8 cellular contexts compared by ENCODE assay signal in the genomic region with DNA sequence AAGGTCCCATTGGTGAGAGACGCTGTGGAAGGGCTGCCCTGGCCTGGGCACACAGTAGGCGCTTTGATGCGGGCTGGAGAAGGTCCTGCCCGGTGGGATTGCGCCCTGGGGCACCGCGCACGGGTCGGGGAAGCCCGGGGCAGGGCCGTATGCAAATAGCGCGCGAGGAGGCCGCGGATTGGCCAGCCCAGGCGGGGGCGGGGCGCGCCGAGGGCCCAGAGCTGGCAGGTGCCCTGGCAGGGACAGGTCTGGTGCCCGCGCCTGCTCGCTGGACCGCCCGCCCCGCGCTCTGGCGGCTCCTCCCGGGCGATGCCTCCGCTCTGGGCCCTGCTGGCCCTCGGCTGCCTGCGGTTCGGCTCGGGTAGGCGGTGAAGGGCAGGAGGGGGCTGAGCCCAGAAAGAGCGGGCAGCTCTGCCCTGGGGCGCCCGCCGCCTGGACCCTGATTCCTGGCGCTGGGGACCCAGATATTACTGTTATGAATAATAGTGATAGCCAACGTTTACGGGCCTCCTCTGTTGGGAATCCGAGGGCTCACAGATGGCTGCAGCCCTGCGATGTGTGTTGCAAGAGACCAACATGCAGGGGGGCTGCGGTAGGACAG. TPM values are rescaled to one million over a fixed set of nuclear protein-coding genes. Genes with fewer than 3 reads are reported as not detected.
DNase-seq lines count a peak whose midpoint lies in the region; ATAC-seq, FAIRE-seq and TF ChIP-seq lines count a peak whose summit lies in the region.

A gene (plus strand): TSS at position 245 of the 601 bp plus-strand sequence. CDS start 65 bp downstream, at position 310.

- H2AFZ ChIP-seq in H1 (ENCODE audit: low read length), result peak within 1 kb of the TSS; percentile 44; the same call in 1 of the 2 replicates

- DNase-seq in AG04450 (ENCODE audit: low read depth, low spot score) (no peak), H1 (ENCODE audit: low read depth in 1 of 2, low spot score in 2 of 2) (peak in 1 of 2 experiments; percentile 94), naive B cell (peak; percentile 82), hepatic stellate cell (ENCODE audit: low spot score) (no peak)
- DNase-seq in activated CD4-positive, alpha-beta T cell treated with anti-CD3 and anti-CD28 coated beads, Interleukin-2, amount 50 U/mL, for 48 hours, result peak; percentile 54 to 67
- peak; percentile 70 for DNase-seq in stimulated activated naive CD8-positive, alpha-beta T cell treated with anti-CD3 and anti-CD28 coated beads, Interleukin-15, Interleukin-2, amounts not matched to agents 100 U/mL and 50 U/mL, for 24 hours

- H4K91ac ChIP-seq in H1 (replicated peaks; ENCODE audit: insufficient read length, low read length), result no peak within 1 kb of the TSS

- H3K79me2 ChIP-seq in H1 (ENCODE audit: control insufficient read depth in 1 of 2, insufficient read depth in 2 of 2, low read length in 2 of 2), result no peaks in the 10 kb centered on the region

- POLR2A ChIA-PET in AG04450 (lab: Yijun Ruan, JAX), result no interaction called here
- POLR2A ChIA-PET in H1 (lab: Charles Lee; ENCODE audit: partially characterized antibody), result interaction anchor here (1.0 kb wide), 1 partner anchor 149 kb away, joined by 3 read pairs; no protein-coding TSS in a partner anchor

- TF ChIP-seq CTCF in AG04450 (IDR thresholded peaks at IDR 0.05; ENCODE audit: low read depth, low read length), result no peak
- no peak for TF ChIP-seq CTCF in H1 (IDR thresholded peaks at IDR 0.05; ENCODE audit: control extremely low read depth in 1 of 3, insufficient read depth in 1 of 3, low read depth in 1 of 3, low read length in 3 of 3)

- H3K14ac ChIP-seq in H1 (ENCODE audit: insufficient read length), result no peak within 1 kb of the TSS

- peak within 1 kb of the TSS; percentile 64 to 99 for H3K4me2 ChIP-seq in H1 (ENCODE audit: insufficient read depth in 1 of 2, low read depth in 2 of 2, low read length in 2 of 2)

- no peaks in the 10 kb centered on the region for H4K20me1 ChIP-seq in H1 (replicated peaks in 1 of 2; ENCODE audit: control insufficient read depth in 1 of 2, insufficient read depth in 2 of 2, low read length in 2 of 2)

- H3K4ac ChIP-seq in H1 (replicated peaks; ENCODE audit: insufficient read length, low read depth, low read length), result peak within 1 kb of the TSS; percentile 49

- no peak within 1 kb of the TSS for H2BK5ac ChIP-seq in H1 (ENCODE audit: low read depth, low read length)

- H3K27me3 ChIP-seq in AG04450 (ENCODE audit: control insufficient read depth, insufficient read depth, low read length) (peaks cover 32% of the 10 kb centered on the region), H1 (replicated peaks in 1 of 4; ENCODE audit: control insufficient read depth in 3 of 4, extremely low read depth in 1 of 4, insufficient read depth in 3 of 4, low read length in 3 of 4) (peaks cover 0 to 11% (median 3%) of the 10 kb centered on the region in 4 experiments; a peak in 5 of 7 replicates)

- H3K9me3 Mint-ChIP-seq in naive B cell, result peaks cover 0 to 1% (median 0%) of the 10 kb centered on the region in 7 donors

- H3K4me3 Mint-ChIP-seq in naive B cell, result peak within 1 kb of the TSS; percentile 15 to 82 (median 60)

- peaks cover 0 to 15% (median 7%) of the 10 kb centered on the region in 4 experiments; a peak in 6 of 7 replicates for H3K4me1 ChIP-seq in H1 (replicated peaks in 1 of 4; ENCODE audit: control insufficient read depth in 3 of 4, insufficient read depth in 4 of 4, low read length in 3 of 4)

- H3K4me3 ChIP-seq in AG04450 (ENCODE audit: low read depth, low read length), result peak within 1 kb of the TSS; percentile 37
- peak within 1 kb of the TSS; percentile 43 to 69 (median 60) for H3K4me3 ChIP-seq in H1 (ENCODE audit: extremely low read depth in 1 of 4, insufficient read depth in 2 of 4, low read depth in 3 of 4, low read length in 4 of 4)

- peaks cover 7% of the 10 kb centered on the region for H3K23me2 ChIP-seq in H1 (ENCODE audit: low read depth, low read length)

- H3K27ac Mint-ChIP-seq in naive B cell, result peak within 1 kb of the TSS; percentile 22 to 99 (median 70)

- H3K36me3 Mint-ChIP-seq in naive B cell, result no peaks in the 10 kb centered on the region

- peak within 1 kb of the TSS; percentile 0; the same call in 1 of the 2 replicates for H2BK15ac ChIP-seq in H1 (ENCODE audit: low read length)

- H2AK5ac ChIP-seq in H1 (ENCODE audit: low read depth, low read length), result no peak within 1 kb of the TSS

- no peak; a peak in 1 of 3 replicates for TF ChIP-seq POLR2A in H1 (IDR thresholded peaks at IDR 0.05; ENCODE audit: control extremely low read depth in 1 of 2, low read depth in 2 of 2, low read length in 2 of 2)

- no peak within 1 kb of the TSS for H2BK120ac ChIP-seq in H1 (replicated peaks; ENCODE audit: low read depth, low read length)

- peaks cover 26 to 63% (median 40%) of the 10 kb centered on the region in 3 donors for H3K4me1 Mint-ChIP-seq in naive B cell

- no peaks in the 10 kb centered on the region for H3K36me3 ChIP-seq in H1 (ENCODE audit: control insufficient read depth in 2 of 4, insufficient read depth in 4 of 4, low read length in 3 of 4)

- H3K27ac ChIP-seq in AG04450 (ENCODE audit: low read depth, low read length), result no peak within 1 kb of the TSS
- H3K27ac ChIP-seq in H1 (ENCODE audit: low read depth, low read length), result no peak within 1 kb of the TSS

- 2% methylated on average over 31 of the region's 47 CpGs; no CpG with 5 or more reads in 1 of the 2 experiments for WGBS in H1 (ENCODE audit: extremely low coverage in 1 of 2, insufficient coverage in 1 of 2, insufficient read length in 1 of 2, insufficient replicate concordance in 2 of 2, low coverage in 1 of 2, low lambda C conversion rate in 2 of 2, missing lambda C conversion rate in 1 of 2), 2 experiments

- H3K9me3 ChIP-seq in AG04450 (ENCODE audit: control insufficient read depth, insufficient read depth, low read length) (no peaks in the 10 kb centered on the region; the same call in 1 of the 2 replicates), H1 (ENCODE audit: insufficient read depth in 2 of 2, low read depth in 1 of 2, low read length in 1 of 2) (no peaks in the 10 kb centered on the region)

- peak within 1 kb of the TSS in 1 of 4 experiments; percentile 8; a peak in 1 of 7 replicates for H3K9ac ChIP-seq in H1 (replicated peaks in 1 of 4; ENCODE audit: extremely low read depth in 1 of 4, low read depth in 3 of 4, low read length in 3 of 4)

- TF ChIP-seq EP300 in Ishikawa (IDR thresholded peaks at IDR 0.05; ENCODE audit: borderline replicate concordance), result no peak
- TF ChIP-seq EP300 in H1 (IDR thresholded peaks at IDR 0.05; ENCODE audit: borderline replicate concordance in 1 of 2, low read depth in 2 of 2, low read length in 2 of 2), result no peak

- no peak within 1 kb of the TSS for H2BK20ac ChIP-seq in H1 (ENCODE audit: low read length)

- no peak for TF ChIP-seq RAD21 in Ishikawa (IDR thresholded peaks at IDR 0.05; ENCODE audit: low read depth)
- TF ChIP-seq RAD21 in H1 (IDR thresholded peaks at IDR 0.05 in 1 of 2, conservative IDR thresholded peaks at IDR 0.05 in 1 of 2; ENCODE audit: low read depth in 2 of 2, low read length in 2 of 2), result no peak; a peak in 1 of 4 replicates

- H3K56ac ChIP-seq in H1 (replicated peaks; ENCODE audit: insufficient read length, low read depth, low read length), result no peak within 1 kb of the TSS

- H4K8ac ChIP-seq in H1 (ENCODE audit: extremely low read depth, insufficient read depth, low read length), result peak within 1 kb of the TSS; percentile 11; the same call in 1 of the 2 replicates

- ATAC-seq in naive B cell (ENCODE audit: low read depth in 2 of 2) (peak; percentile 80 to 84), HG02885 (IDR thresholded peaks at IDR 0.05; ENCODE audit: poor library complexity, unreplicated experiment) (no peak)
- peak; percentile 84 for ATAC-seq in stimulated activated naive CD8-positive, alpha-beta T cell treated with anti-CD3 and anti-CD28 coated beads, Interleukin-15, Interleukin-2, amounts not matched to agents 100 U/mL and 50 U/mL, for 24 hours

- H3K23ac ChIP-seq in H1 (ENCODE audit: insufficient read length), result no peak within 1 kb of the TSS

- no peaks in the 10 kb centered on the region for H3K79me1 ChIP-seq in H1 (ENCODE audit: low read depth, low read length)

- peaks cover 0 to 11% (median 9%) of the 10 kb centered on the region in 3 donors for H3K27me3 Mint-ChIP-seq in naive B cell

- CTCF ChIA-PET in AG04450 (lab: Charles Lee), result no interaction called here
- CTCF ChIA-PET in H1 (lab: Charles Lee; ENCODE audit: partially characterized antibody), result interaction anchor here (0.7 to 1.7 kb wide), 3 partner anchors 10 to 140 kb away, joined by 5 to 6 read pairs (median 5); no protein-coding TSS in a partner anchor

- H4K5ac ChIP-seq in H1 (ENCODE audit: insufficient read length, low read depth, low read length), result no peak within 1 kb of the TSS

- peak within 1 kb of the TSS; percentile 62; the same call in 1 of the 2 replicates for H2BK12ac ChIP-seq in H1 (ENCODE audit: low read depth, low read length)

- peak within 1 kb of the TSS; percentile 85; the same call in 1 of the 2 replicates for H3K18ac ChIP-seq in H1 (ENCODE audit: extremely low read depth, low read length)

- no peak for FAIRE-seq in H1 (lab: Jason Lieb, UNC)

TF ChIP-seq in Ishikawa, 13 proteins besides CTCF, POLR2A, EP300 and RAD21 (continues in another document):
- TF ChIP-seq FOXM1 (IDR thresholded peaks at IDR 0.05; ENCODE audit: borderline replicate concordance, low read depth), result no peak
- TF ChIP-seq, protein P1, sequence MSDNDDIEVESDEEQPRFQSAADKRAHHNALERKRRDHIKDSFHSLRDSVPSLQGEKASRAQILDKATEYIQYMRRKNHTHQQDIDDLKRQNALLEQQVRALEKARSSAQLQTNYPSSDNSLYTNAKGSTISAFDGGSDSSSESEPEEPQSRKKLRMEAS (IDR thresholded peaks at IDR 0.05), result peak; percentile 63; the same call in 1 of the 2 replicates

TF ChIP-seq in H1, 55 proteins besides CTCF, POLR2A, EP300 and RAD21 (continues in another document):
- TF ChIP-seq TBP (IDR thresholded peaks at IDR 0.05; ENCODE audit: low read depth, low read length) (no peak), PHF8 (conservative IDR thresholded peaks at IDR 0.05; ENCODE audit: low read depth, low read length) (0 out of 2 replicates have a peak, but pooled peaks have one; percentile 42), CHD2 (IDR thresholded peaks at IDR 0.05; ENCODE audit: low read length) (no peak)

RNA-seq across cellular contexts. Expression of the gene that starts here (rescaled TPM):
- polyA plus RNA-seq in AG04450 (2011; rRNA removed), result not detected in 2 replicates
- polyA minus RNA-seq in AG04450 (2011; rRNA and poly(A)+ RNA removed), result not detected in 2 replicates
- 0.35 TPM in 1 of 2 replicates, not detected in the other for total RNA-seq in H1 (2021; fragmentation: NEBNext Ultra II Directional; extraction: Animal tissue kit (Norgen Biotek cat#: 25700))
- polyA plus RNA-seq in H1 (2011; rRNA removed), result 1.7 and 2.4 TPM in 2 replicates
- 0.62 TPM for polyA plus RNA-seq in H1 (2011; cell fraction: cytosol; rRNA removed)
- 1.3 TPM for polyA plus RNA-seq in H1 (2011; cell fraction: nucleus; rRNA removed)
- 0.42 to 1.5 TPM (median 0.70 TPM) in 3 of 4 replicates, not detected in the other for polyA plus RNA-seq in H1 (2012, experiment 1 of 2)
- 0.41 TPM for polyA plus RNA-seq in H1 (2012, experiment 2 of 2)
- polyA plus RNA-seq in H1 (2013, experiment 1 of 2), result 0.39 TPM
- 0.18 TPM for polyA plus RNA-seq in H1 (2013, experiment 2 of 2)
- polyA minus RNA-seq in H1 (2011; rRNA and poly(A)+ RNA removed), result 0.39 and 0.54 TPM in 2 replicates
- polyA minus RNA-seq in H1 (2011; cell fraction: cytosol; rRNA and poly(A)+ RNA removed), result not detected
- 0.80 TPM for polyA minus RNA-seq in H1 (2011; cell fraction: nucleus; rRNA and poly(A)+ RNA removed)
- polyA plus RNA-seq in naive B cell (ENCODE audit: low read depth in 6 of 6), result under 1 TPM in 2 of 6 donors, not detected in 4; 0.55 to 0.57 TPM

Comparison
In these comparisons a context has a peak if more than half of its experiments do, and no peak if none do; other contexts are left out.
1. Peak in DNase-seq and ATAC-seq in naive B cell; RNA of the gene not detected or under 1 TPM.
2. DNase-seq: peak in activated CD4-positive, alpha-beta T cell treated with anti-CD3 and anti-CD28 coated beads, Interleukin-2, amount 50 U/mL, for 48 hours (2 of 2) and stimulated activated naive CD8-positive, alpha-beta T cell treated with anti-CD3 and anti-CD28 coated beads, Interleukin-15, Interleukin-2, amounts not matched to agents 100 U/mL and 50 U/mL, for 24 hours (single experiment); none in AG04450 (single experiment) and hepatic stellate cell (single experiment).